ENCODE assay signal across 9 cellular contexts in the genomic region with DNA sequence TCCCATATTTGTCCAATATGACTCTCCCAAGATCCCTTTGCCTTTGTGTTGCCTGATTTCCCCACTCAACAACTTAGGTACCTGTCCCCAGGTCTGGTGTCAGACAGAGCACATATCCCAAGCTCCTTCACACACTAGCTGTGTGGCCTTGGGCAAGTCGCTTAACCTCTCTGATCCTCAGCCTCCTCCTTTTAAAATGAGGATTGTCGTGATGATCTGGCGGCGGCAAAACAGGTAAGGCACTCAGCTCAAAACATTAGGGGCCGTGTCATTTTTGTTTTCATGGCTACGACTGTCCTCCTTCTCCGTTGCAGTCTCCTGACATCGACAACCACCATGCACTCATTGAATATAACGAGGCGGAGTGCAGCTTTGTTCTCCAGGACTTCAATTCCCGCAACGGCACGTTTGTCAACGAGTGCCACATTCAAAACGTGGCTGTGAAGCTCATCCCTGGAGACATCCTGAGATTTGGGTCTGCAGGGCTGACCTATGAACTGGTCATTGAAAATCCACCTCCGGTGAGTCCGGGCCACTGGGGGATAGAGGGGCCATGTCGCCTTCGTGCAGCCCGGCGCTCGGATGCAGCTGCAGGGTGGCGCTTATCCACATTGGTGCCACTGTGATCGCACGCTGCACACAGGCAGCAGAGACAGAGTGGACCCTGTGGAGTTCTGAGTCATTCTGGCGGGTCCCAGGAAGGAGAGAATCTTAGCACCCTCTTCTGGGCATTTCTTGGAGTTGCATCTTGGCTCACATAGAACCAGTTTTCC. TPM values are rescaled to one million over a fixed set of nuclear protein-coding genes. Genes with fewer than 3 reads are reported as not detected.
DNase-seq lines count a peak whose midpoint lies in the region; ATAC-seq and TF ChIP-seq lines count a peak whose summit lies in the region.
"Had no signal": no experiment of that assay in that cellular context is flagged by ENCODE, and none has a peak within 500 bp of the region (broad histone marks: within the 10 kb centered on the region; RNA-seq: fewer than 3 reads in every experiment).

No MANE protein-coding gene starts in this region.

- H3K9me3 Mint-ChIP-seq in Caco-2 (ENCODE audit: unreplicated experiment) (no peaks in the 10 kb centered on the region), neural progenitor cell (peaks cover 3% of the 10 kb centered on the region)
- H3K9me3 Mint-ChIP-seq in activated CD8-positive, alpha-beta memory T cell treated with anti-CD3 and anti-CD28 coated beads, Interleukin-2, amount 10 ng/mL, durations not matched to agents 7 days and 5 days (ENCODE audit: low read depth), result no peaks in the 10 kb centered on the region
- H3K9me3 Mint-ChIP-seq: T-cell had no signal

- H3K4me2 ChIP-seq in HCT116 (ENCODE audit: low read length), result peak overlapping the region; percentile 67
- H3K4me2 ChIP-seq in neural progenitor cell, result peak overlapping the region; percentile 68

- POLR2A ChIA-PET in Caco-2 (lab: Charles Lee), result no interaction called here
- POLR2A ChIA-PET in HCT116 (lab: Charles Lee), result no interaction called here

- H3K27ac ChIP-seq in HCT116 (ENCODE audit: low read depth, low read length), result no peak overlapping the region
- no peak overlapping the region for H3K27ac ChIP-seq in neural progenitor cell

- no peaks in the 10 kb centered on the region for H3K27me3 Mint-ChIP-seq in Caco-2 (ENCODE audit: insufficient read depth, unreplicated experiment)
- peaks cover 39% of the 10 kb centered on the region for H3K27me3 Mint-ChIP-seq in activated CD8-positive, alpha-beta memory T cell treated with anti-CD3 and anti-CD28 coated beads, Interleukin-2, amount 10 ng/mL, durations not matched to agents 7 days and 5 days
- no peaks in the 10 kb centered on the region for H3K27me3 Mint-ChIP-seq in neural progenitor cell (ENCODE audit: insufficient read depth, low read depth)

- intact Hi-C loops in Caco-2 (cut with micrococcal nuclease; ENCODE audit: unreplicated experiment) (loop anchor here (1.0 to 2.0 kb wide), 4 partner anchors 33 to 144 kb away; no protein-coding TSS in a partner anchor), HCT116 (cut with micrococcal nuclease) (loop anchor here (1.0 kb wide), 3 partner anchors 118 to 144 kb away; no protein-coding TSS in a partner anchor)

- TF ChIP-seq CTCF in Caco-2 (IDR thresholded peaks at IDR 0.05; ENCODE audit: insufficient read depth in 1 of 2, low read depth in 1 of 2, low read length in 1 of 2, severe bottlenecking in 1 of 2, unreplicated experiment in 1 of 2) (peak; percentile 67 to 78), HCT116 (IDR thresholded peaks at IDR 0.05 in 2 of 3, conservative IDR thresholded peaks at IDR 0.05 in 1 of 3; ENCODE audit: borderline replicate concordance in 1 of 3, insufficient read depth in 1 of 3, low read depth in 2 of 3, low read length in 2 of 3) (peak; percentile 81 to 94 (median 84)), fibroblast of villous mesenchyme (IDR thresholded peaks at IDR 0.05; ENCODE audit: insufficient read depth, low read depth, low read length) (peak; percentile 82), neural progenitor cell (IDR thresholded peaks at IDR 0.05) (peak; percentile 80)

- no peaks in the 10 kb centered on the region for H3K9me2 ChIP-seq in HCT116 (ENCODE audit: insufficient read depth)

- BruUV-seq in Caco-2 (replicated peaks; lab: Mats Ljungman, UMichigan) (no TSS peak), HCT116 (replicated peaks; lab: Mats Ljungman, UMichigan) (no TSS peak)

- TF ChIP-seq POLR2A in HCT116 (IDR thresholded peaks at IDR 0.05; ENCODE audit: borderline replicate concordance, extremely low read depth, insufficient read depth, insufficient read length), result no peak

- peaks cover 5% of the 10 kb centered on the region for H3F3A ChIP-seq in neural progenitor cell (ENCODE audit: low read depth)

- H3K79me2 ChIP-seq in HCT116 (ENCODE audit: insufficient read depth, low read length) (no peaks in the 10 kb centered on the region), neural progenitor cell (ENCODE audit: low read depth) (no peaks in the 10 kb centered on the region)

- H2AFZ ChIP-seq in HCT116 (ENCODE audit: low read depth, low read length, poor library complexity, severe bottlenecking) (peak overlapping the region; percentile 41), neural progenitor cell (replicated peaks) (no peak overlapping the region)

- RAD21 ChIA-PET in HCT116 (lab: Charles Lee; ENCODE audit: low non-redundant PET in 1 of 2, low total read pairs in 2 of 2, uncharacterized antibody in 2 of 2, unreplicated experiment in 2 of 2), result interaction anchor here (0.6 to 2.0 kb wide), 4 partner anchors 69 to 161 kb away, joined by 3 to 15 read pairs (median 4); no protein-coding TSS in a partner anchor

- H3K4me1 Mint-ChIP-seq in Caco-2 (ENCODE audit: low read depth, unreplicated experiment) (no peaks in the 10 kb centered on the region), neural progenitor cell (peaks cover 23% of the 10 kb centered on the region)
- H3K4me1 Mint-ChIP-seq in activated CD8-positive, alpha-beta memory T cell treated with anti-CD3 and anti-CD28 coated beads, Interleukin-2, amount 10 ng/mL, durations not matched to agents 7 days and 5 days, result peaks cover 3% of the 10 kb centered on the region

- DNase-seq in Caco-2 (peak; percentile 66 to 72), HCT116 (ENCODE audit: low read depth, low spot score) (peak; percentile 66), NCI-H510A treated with DMSO at 0.1 percent for 48 hours (lab: John Stamatoyannopoulos, UW) (peak; percentile 98), fibroblast of villous mesenchyme (ENCODE audit: low read depth) (peak; percentile 78), neural progenitor cell (ENCODE audit: low spot score) (peak; percentile 90)
- peak; percentile 57 for DNase-seq in activated CD8-positive, alpha-beta memory T cell treated with anti-CD3 and anti-CD28 coated beads, Interleukin-2, amount 10 ng/mL, durations not matched to agents 7 days and 5 days

- H4K20me1 ChIP-seq in HCT116 (ENCODE audit: insufficient read depth) (no peaks in the 10 kb centered on the region), neural progenitor cell (ENCODE audit: low read depth) (no peaks in the 10 kb centered on the region)

- H3K36me3 Mint-ChIP-seq in Caco-2 (ENCODE audit: insufficient read depth, unreplicated experiment) (no peaks in the 10 kb centered on the region), neural progenitor cell (no peaks in the 10 kb centered on the region)
- no peaks in the 10 kb centered on the region for H3K36me3 Mint-ChIP-seq in activated CD8-positive, alpha-beta memory T cell treated with anti-CD3 and anti-CD28 coated beads, Interleukin-2, amount 10 ng/mL, durations not matched to agents 7 days and 5 days
- H3K36me3 Mint-ChIP-seq: T-cell had no signal

- H3K4me3 ChIP-seq in Caco-2 (ENCODE audit: low read depth, low read length) (no peak overlapping the region), HCT116 (replicated peaks in 1 of 2; ENCODE audit: low read depth in 1 of 2, low read length in 2 of 2) (no peak overlapping the region), fibroblast of villous mesenchyme (ENCODE audit: low read depth, low read length) (no peak overlapping the region), neural progenitor cell (peak overlapping the region; percentile 27)

- peak; percentile 99 for TF ChIP-seq RAD21 in HCT116 (IDR thresholded peaks at IDR 0.05; ENCODE audit: low read depth)

- H3K9me3 ChIP-seq in Caco-2 (no peaks in the 10 kb centered on the region), HCT116 (ENCODE audit: control insufficient read depth in 1 of 2, insufficient read depth in 1 of 2, low read depth in 1 of 2, low read length in 2 of 2) (no peaks in the 10 kb centered on the region), neural progenitor cell (ENCODE audit: low read depth) (no peaks in the 10 kb centered on the region)

- H3K36me3 ChIP-seq in Caco-2 (ENCODE audit: control insufficient read depth, insufficient read depth, low read length) (no peaks in the 10 kb centered on the region), HCT116 (ENCODE audit: control insufficient read depth in 1 of 2, insufficient read depth in 2 of 2, low read length in 2 of 2) (no peaks in the 10 kb centered on the region), neural progenitor cell (no peaks in the 10 kb centered on the region)

- H3K27ac Mint-ChIP-seq in Caco-2 (ENCODE audit: unreplicated experiment), result no peak overlapping the region
- no peak overlapping the region for H3K27ac Mint-ChIP-seq in activated CD8-positive, alpha-beta memory T cell treated with anti-CD3 and anti-CD28 coated beads, Interleukin-2, amount 10 ng/mL, durations not matched to agents 7 days and 5 days
- no peak overlapping the region for H3K27ac Mint-ChIP-seq in neural progenitor cell
- H3K27ac Mint-ChIP-seq: T-cell had no signal

- CTCF ChIA-PET in Caco-2 (lab: Charles Lee) (interaction anchor here (0.6 to 1.7 kb wide), 5 partner anchors 83 to 144 kb away, joined by 3 to 22 read pairs (median 3); no protein-coding TSS in a partner anchor), HCT116 (lab: Charles Lee) (interaction anchor here (1.0 to 3.5 kb wide), 6 partner anchors 10 to 161 kb away, joined by 3 to 31 read pairs (median 5); no protein-coding TSS in a partner anchor)
- CTCF ChIA-PET in activated CD8-positive, alpha-beta memory T cell treated with anti-CD3 and anti-CD28 coated beads, Interleukin-2, amount 10 ng/mL, durations not matched to agents 7 days and 5 days (lab: Charles Lee), result interaction anchor here (0.6 to 4.3 kb wide), 13 partner anchors 11 to 153 kb away, joined by 3 to 53 read pairs (median 4); partner anchors contain the start of gene TMEM51

- H3K4me1 ChIP-seq in Caco-2 (no peaks in the 10 kb centered on the region), HCT116 (ENCODE audit: control insufficient read depth in 1 of 2, insufficient read depth in 2 of 2, low read length in 2 of 2) (peaks cover 0 to 13% of the 10 kb centered on the region in 2 experiments; a peak in 2 of 4 replicates), neural progenitor cell (no peaks in the 10 kb centered on the region)

- peak overlapping the region; percentile 50 for H3K4me3 Mint-ChIP-seq in Caco-2 (ENCODE audit: unreplicated experiment)
- no peak overlapping the region for H3K4me3 Mint-ChIP-seq in activated CD8-positive, alpha-beta memory T cell treated with anti-CD3 and anti-CD28 coated beads, Interleukin-2, amount 10 ng/mL, durations not matched to agents 7 days and 5 days
- H3K4me3 Mint-ChIP-seq in neural progenitor cell, result peak overlapping the region; percentile 64
- H3K4me3 Mint-ChIP-seq: T-cell had no signal

- ATAC-seq in HCT116 (peak; percentile 97), GM19035 (IDR thresholded peaks at IDR 0.05; ENCODE audit: unreplicated experiment) (no peak), GM21423 (IDR thresholded peaks at IDR 0.05; ENCODE audit: unreplicated experiment) (no peak)
- peak; percentile 73 for ATAC-seq in activated CD8-positive, alpha-beta memory T cell treated with anti-CD3 and anti-CD28 coated beads, Interleukin-2, amount 10 ng/mL, durations not matched to agents 7 days and 5 days

- H3K9ac ChIP-seq in HCT116 (ENCODE audit: low read length) (no peak overlapping the region), neural progenitor cell (no peak overlapping the region)

- H3K27me3 ChIP-seq in Caco-2 (replicated peaks; ENCODE audit: control insufficient read depth, insufficient read depth, low read length) (no peaks in the 10 kb centered on the region), HCT116 (ENCODE audit: insufficient read depth, low read length) (no peaks in the 10 kb centered on the region), neural progenitor cell (peaks cover 8% of the 10 kb centered on the region)

RNA-seq across cellular contexts. Expression of gene FHAD1, which starts 25.2 kb away (rescaled TPM):
- total RNA-seq in Caco-2 (2022), result 0.18 TPM in 1 of 2 replicates, not detected in the other
- 3.5 TPM for total RNA-seq in HCT116 (2021; ENCODE audit: unreplicated experiment)
- 3.0 and 4.6 TPM in 2 replicates for polyA plus RNA-seq in HCT116 (2012)
- not detected for total RNA-seq in activated CD8-positive, alpha-beta memory T cell treated with anti-CD3 and anti-CD28 coated beads, Interleukin-2, amount 10 ng/mL, durations not matched to agents 7 days and 5 days
- total RNA-seq in fibroblast of villous mesenchyme, result under 0.01 TPM in 2 replicates
- 2.9 and 9.1 TPM in 2 replicates for total RNA-seq in neural progenitor cell (ENCODE audit: low replicate concordance)

Comparison
In these comparisons a context has a peak if more than half of its experiments do, and no peak if none do; other contexts are left out.
1. ATAC-seq: peak in HCT116 (single experiment) and activated CD8-positive, alpha-beta memory T cell treated with anti-CD3 and anti-CD28 coated beads, Interleukin-2, amount 10 ng/mL, durations not matched to agents 7 days and 5 days (single experiment); none in GM19035 (single experiment) and GM21423 (single experiment).
2. Peak in every context shown above with its lines, with median percentiles within 50 percentile points of each other: DNase-seq and CTCF ChIP-seq.